ENCODE assay signal across 1 cellular context in genomic region chr12:109721276-109721675, GRCh38.
TF ChIP-seq lines count a peak whose summit lies in the region.

No MANE protein-coding gene starts in this region.

TF ChIP-seq in liver, 16 proteins besides CTCF, POLR2A, EP300 and RAD21 (continued from another document):
- TF ChIP-seq REST (IDR thresholded peaks at IDR 0.05) (no peak), NR2F2 (IDR thresholded peaks at IDR 0.05) (no peak), GABPA (IDR thresholded peaks at IDR 0.05 in 1 of 2, conservative IDR thresholded peaks at IDR 0.05 in 1 of 2) (no peak)
TF ChIP-seq in liver: peak in this region for 4.
